8 cellular contexts compared by ENCODE assay signal in genomic region chr16:29266612-29267011, GRCh38.
DNase-seq lines count a peak whose midpoint lies in the region; ATAC-seq and TF ChIP-seq lines count a peak whose summit lies in the region.
"Not testable (repeated sequence)": the region's sequence is repeated elsewhere in the genome, so short reads cannot be mapped to it uniquely, and the experiment has no call there.

No MANE protein-coding gene starts in this region.

- H3K4me3 Mint-ChIP-seq in activated T-cell treated with anti-CD3 and anti-CD28 coated beads, Interleukin-2, amount 50 U/mL, for 72 hours; chondrocyte (ENCODE audit: unreplicated experiment); neural crest cell: not testable (repeated sequence)

- not testable (repeated sequence) for H3K27me3 ChIP-seq in testis

- not testable (repeated sequence) for TF ChIP-seq POLR2A in NB4 (IDR thresholded peaks at IDR 0.05; ENCODE audit: extremely low read depth, insufficient read length); testis (IDR thresholded peaks at IDR 0.05)

- intact Hi-C loops in Right ventricle myocardium superior (cut with DNase I); testis (cut with DNase I; ENCODE audit: low total_unique reads): not testable (repeated sequence)

- H3K9me3 Mint-ChIP-seq in activated T-cell treated with anti-CD3 and anti-CD28 coated beads, Interleukin-2, amount 50 U/mL, for 72 hours; neural crest cell: not testable (repeated sequence)
- H3K9me3 Mint-ChIP-seq in chondrocyte (ENCODE audit: low read depth) = peaks cover 17% of the 10 kb centered on the region

- 38 to 48% methylated on average over 6 to 7 of the region's 7 CpGs for WGBS in testis, 2 donors

- ATAC-seq in activated T-cell treated with anti-CD3 and anti-CD28 coated beads, Interleukin-2, amount 50 U/mL, for 72 hours (replicated peaks in 1 of 2) = peak; percentile 11 to 37
- ATAC-seq in Right ventricle myocardium superior (ENCODE audit: poor library complexity) = peak; percentile 5

- DNase-seq in AG20443 (ENCODE audit: low spot score) = peak; percentile 35
- peak; percentile 14 for DNase-seq in GM20000 (ENCODE audit: low spot score)
- peak; percentile 6 for DNase-seq in NB4 (ENCODE audit: low read depth)
- not testable (repeated sequence) for DNase-seq in activated T-cell treated with anti-CD3 and anti-CD28 coated beads, Interleukin-2, amount 50 U/mL, for 72 hours; chondrocyte (ENCODE audit: low spot score); neural crest cell (ENCODE audit: low read depth, low spot score)
- DNase-seq in Right ventricle myocardium superior = peak; percentile 39
- peak; percentile 67 for DNase-seq in testis

- H3K36me3 ChIP-seq in testis (ENCODE audit: low read depth, missing control alignments) = not testable (repeated sequence)

- not testable (repeated sequence) for H3K27ac ChIP-seq in testis

- H3K4me1 ChIP-seq in testis = peaks cover 14% of the 10 kb centered on the region

- TF ChIP-seq CTCF in GM20000 (IDR thresholded peaks at IDR 0.05; ENCODE audit: extremely low read depth, missing control alignments); NB4 (IDR thresholded peaks at IDR 0.05; ENCODE audit: low read depth, low read length); chondrocyte (IDR thresholded peaks at IDR 0.05); neural crest cell (conservative IDR thresholded peaks at IDR 0.05); testis (IDR thresholded peaks at IDR 0.05): not testable (repeated sequence)

- not testable (repeated sequence) for H3K27me3 Mint-ChIP-seq in activated T-cell treated with anti-CD3 and anti-CD28 coated beads, Interleukin-2, amount 50 U/mL, for 72 hours (ENCODE audit: low read depth); chondrocyte (ENCODE audit: low read depth); neural crest cell (ENCODE audit: low read depth)

- H3K36me3 Mint-ChIP-seq in activated T-cell treated with anti-CD3 and anti-CD28 coated beads, Interleukin-2, amount 50 U/mL, for 72 hours (ENCODE audit: insufficient read depth in 2 of 2); chondrocyte (ENCODE audit: low read depth); neural crest cell (ENCODE audit: low read depth): not testable (repeated sequence)

- not testable (repeated sequence) for H3K4me3 ChIP-seq in NB4 (ENCODE audit: low read depth, low read length); testis

- not testable (repeated sequence) for H3K9me3 ChIP-seq in testis

- not testable (repeated sequence) for H3K27ac Mint-ChIP-seq in activated T-cell treated with anti-CD3 and anti-CD28 coated beads, Interleukin-2, amount 50 U/mL, for 72 hours
- H3K27ac Mint-ChIP-seq in chondrocyte (ENCODE audit: unreplicated experiment) = peak overlapping the region; percentile 95
- peak overlapping the region; percentile 86 for H3K27ac Mint-ChIP-seq in neural crest cell (ENCODE audit: unreplicated experiment)

- H3K4me1 Mint-ChIP-seq in activated T-cell treated with anti-CD3 and anti-CD28 coated beads, Interleukin-2, amount 50 U/mL, for 72 hours (ENCODE audit: low read depth); neural crest cell: not testable (repeated sequence)
- H3K4me1 Mint-ChIP-seq in chondrocyte (ENCODE audit: low read depth) = peaks cover 69% of the 10 kb centered on the region
